11 cellular contexts compared by ENCODE assay signal in the genomic region with DNA sequence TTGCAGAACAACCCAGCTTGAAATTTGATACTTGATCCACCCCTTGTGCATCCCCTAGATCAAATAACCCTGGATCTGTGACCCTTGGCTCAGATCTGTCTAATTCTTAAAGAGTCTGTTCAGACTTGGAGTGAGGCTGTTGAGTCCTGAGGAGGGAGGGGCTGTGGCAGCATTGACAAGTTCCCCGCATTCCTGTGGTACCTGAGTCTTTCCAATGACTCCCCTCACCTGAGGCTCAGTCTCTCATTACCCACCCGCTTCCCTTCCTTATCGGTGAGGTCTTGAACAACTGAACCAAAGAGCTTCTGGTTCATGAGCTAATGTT. TPM values are rescaled to one million over a fixed set of nuclear protein-coding genes. Genes with fewer than 3 reads are reported as not detected.
A peak's percentile ranks its signal among the peaks of the same experiment; 100 is the strongest.
DNase-seq lines count a peak whose midpoint lies in the region; ATAC-seq and TF ChIP-seq lines count a peak whose summit lies in the region.
"Had no signal": no experiment of that assay in that cellular context is flagged by ENCODE, and none has a peak within 500 bp of the region (broad histone marks: within the 10 kb centered on the region; RNA-seq: fewer than 3 reads in every experiment).

No MANE protein-coding gene starts in this region.

- no peak overlapping the region; a peak in 1 of 22 replicates for H3K9ac ChIP-seq in BLaER1 treated with 17β-estradiol and CSF1 and Interleukin-3, amounts not matched to agents 10 nM and 100 nM

- no peaks in the 10 kb centered on the region for H4K20me1 ChIP-seq in BLaER1 treated with 17β-estradiol and CSF1 and Interleukin-3, amounts not matched to agents 10 nM and 100 nM

- H3K9me3 Mint-ChIP-seq in activated naive CD4-positive, alpha-beta T cell treated with anti-CD3 and anti-CD28 coated beads, Interleukin-2, amount 50 U/mL, for 72 hours, result no peaks in the 10 kb centered on the region
- H3K9me3 Mint-ChIP-seq in natural killer cell, result no peaks in the 10 kb centered on the region

- intact Hi-C loops in natural killer cell (cut with micrococcal nuclease), result loop anchor here (2.0 to 5.0 kb wide), 2 partner anchors 17 to 183 kb away; partner anchors contain the start of gene HDAC7

- H3K4me1 ChIP-seq in BLaER1 treated with 17β-estradiol and CSF1 and Interleukin-3, amounts not matched to agents 10 nM and 100 nM, result peaks cover 34 to 82% (median 55%) of the 10 kb centered on the region in 10 experiments

- H3K4me2 ChIP-seq in BLaER1 treated with 17β-estradiol and CSF1 and Interleukin-3, amounts not matched to agents 10 nM and 100 nM, result peak overlapping the region; percentile 31 to 91 (median 63); a peak in 17 of 22 replicates
- H3K4me2 ChIP-seq: hepatocyte had no signal

- no peak for TF ChIP-seq CTCF in natural killer cell (IDR thresholded peaks at IDR 0.05)

- H3K27me3 ChIP-seq in BLaER1 treated with 17β-estradiol and CSF1 and Interleukin-3, amounts not matched to agents 10 nM and 100 nM, result no peaks in the 10 kb centered on the region

- H3K4me3 ChIP-seq in BLaER1 treated with 17β-estradiol and CSF1 and Interleukin-3, amounts not matched to agents 10 nM and 100 nM, result no peak overlapping the region
- H3K4me3 ChIP-seq: hepatocyte, skin epidermis had no signal

- DNase-seq in HK-2 (ENCODE audit: unreplicated experiment), result peak; percentile 59
- DNase-seq in activated naive CD4-positive, alpha-beta T cell treated with anti-CD3 and anti-CD28 coated beads, Interleukin-2, amount 50 U/mL, for 72 hours (ENCODE audit: low spot score in 2 of 2), result no peak
- no peak for DNase-seq in natural killer cell
- no peak for DNase-seq in stimulated activated CD4-positive, alpha-beta T cell treated with anti-CD3 and anti-CD28 coated beads, Interleukin-1b, Interleukin-23, amount 100 ng/mL, for 48 hours
- no peak for DNase-seq in retina
- DNase-seq: NCI-H1694 treated with DMSO at 0.1 percent for 48 hours had no signal

- peak overlapping the region; percentile 28 for H3K4me3 Mint-ChIP-seq in natural killer cell

- peaks cover 0 to under 1% of the 10 kb centered on the region in 2 donors for H3K36me3 Mint-ChIP-seq in activated naive CD4-positive, alpha-beta T cell treated with anti-CD3 and anti-CD28 coated beads, Interleukin-2, amount 50 U/mL, for 72 hours
- H3K36me3 Mint-ChIP-seq in natural killer cell, result no peaks in the 10 kb centered on the region

- H3K27me3 Mint-ChIP-seq in natural killer cell (ENCODE audit: low read depth in 2 of 2), result no peaks in the 10 kb centered on the region

- peak overlapping the region in 1 of 11 experiments; percentile 60; a peak in 1 of 22 replicates for H3K27ac ChIP-seq in BLaER1 treated with 17β-estradiol and CSF1 and Interleukin-3, amounts not matched to agents 10 nM and 100 nM
- H3K27ac ChIP-seq: hepatocyte had no signal

- H3K36me3 ChIP-seq in BLaER1 treated with 17β-estradiol and CSF1 and Interleukin-3, amounts not matched to agents 10 nM and 100 nM, result no peaks in the 10 kb centered on the region

- peaks cover 43 to 48% of the 10 kb centered on the region in 2 donors for H3K4me1 Mint-ChIP-seq in natural killer cell

- H3K9me3 ChIP-seq in BLaER1 treated with 17β-estradiol and CSF1 and Interleukin-3, amounts not matched to agents 10 nM and 100 nM (replicated peaks in 1 of 11), result no peaks in the 10 kb centered on the region

- peak overlapping the region; percentile 43 to 58 for H3K27ac Mint-ChIP-seq in activated naive CD4-positive, alpha-beta T cell treated with anti-CD3 and anti-CD28 coated beads, Interleukin-2, amount 50 U/mL, for 72 hours
- peak overlapping the region in 1 of 2 donors; percentile 45 for H3K27ac Mint-ChIP-seq in natural killer cell

- no peak for ATAC-seq in activated naive CD4-positive, alpha-beta T cell treated with anti-CD3 and anti-CD28 coated beads, Interleukin-2, amount 50 U/mL, for 72 hours
- ATAC-seq in natural killer cell, result no peak
- no peak for ATAC-seq in HG03280 (IDR thresholded peaks at IDR 0.05; ENCODE audit: unreplicated experiment)
- no peak for ATAC-seq in HG03469 (IDR thresholded peaks at IDR 0.05; ENCODE audit: unreplicated experiment)

RNA-seq across cellular contexts. Expression of gene HDAC7, which starts 16.1 kb away (rescaled TPM):
- total RNA-seq in activated naive CD4-positive, alpha-beta T cell treated with anti-CD3 and anti-CD28 coated beads, Interleukin-2, amount 50 U/mL, for 72 hours, result 100 to 1,000 TPM; 285 to 334 TPM
- total RNA-seq in natural killer cell, result 100 to 1,000 TPM; 141 to 235 (median 147) TPM
